18 cellular contexts compared by ENCODE assay signal in the genomic region with DNA sequence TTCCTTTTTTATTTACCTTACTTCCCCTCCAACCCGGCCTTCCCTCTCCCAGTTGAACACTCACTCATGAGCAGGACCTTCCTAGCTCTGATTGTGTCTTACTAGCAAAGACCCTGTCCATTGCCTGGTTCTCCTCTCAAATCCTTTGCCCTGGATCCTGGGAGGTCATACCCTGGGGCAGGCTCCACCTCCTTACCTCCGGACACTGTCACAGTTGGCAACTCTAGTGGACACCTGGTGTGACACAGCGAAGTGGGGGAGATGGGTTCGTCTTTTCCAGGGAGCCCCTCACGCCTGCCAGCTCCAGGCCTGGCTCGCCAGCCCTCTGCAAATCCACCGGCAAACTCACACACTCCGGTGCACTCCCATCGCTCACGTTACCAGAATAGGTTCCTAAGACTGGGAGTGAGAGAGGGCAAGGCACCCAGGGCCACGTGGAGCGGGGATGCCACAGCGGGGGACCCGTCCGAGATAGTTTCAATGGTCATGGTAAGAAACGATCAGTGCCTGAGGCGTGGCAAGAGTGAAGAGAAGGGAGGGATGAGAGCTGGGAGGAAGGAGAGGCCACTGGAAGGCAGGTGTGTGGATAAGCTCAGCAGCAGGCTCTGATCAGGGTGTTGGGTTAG. TPM values are rescaled to one million over a fixed set of nuclear protein-coding genes. Genes with fewer than 3 reads are reported as not detected.
A peak's percentile ranks its signal among the peaks of the same experiment; 100 is the strongest.
DNase-seq lines count a peak whose midpoint lies in the region; ATAC-seq and TF ChIP-seq lines count a peak whose summit lies in the region.
"Had no signal": no experiment of that assay in that cellular context is flagged by ENCODE, and none has a peak within 500 bp of the region (broad histone marks: within the 10 kb centered on the region; RNA-seq: fewer than 3 reads in every experiment).

No MANE protein-coding gene starts in this region.

- POLR2A ChIA-PET in activated naive CD8-positive, alpha-beta T cell treated with anti-CD3 and anti-CD28 coated beads, Interleukin-2, amount 10 ng/mL, durations not matched to agents 7 days and 5 days (lab: Charles Lee) = interaction anchor here (0.6 kb wide), 1 partner anchor 20 kb away, joined by 3 read pairs; no protein-coding TSS in a partner anchor

- H3K27me3 Mint-ChIP-seq in activated CD4-positive, alpha-beta T cell treated with anti-CD3 and anti-CD28 coated beads, Interleukin-2, amount 10 ng/mL, durations not matched to agents 24 days and 14 days = peaks cover 9% of the 10 kb centered on the region
- peaks cover 11% of the 10 kb centered on the region for H3K27me3 Mint-ChIP-seq in activated naive CD8-positive, alpha-beta T cell treated with anti-CD3 and anti-CD28 coated beads, Interleukin-2, amount 10 ng/mL, durations not matched to agents 7 days and 5 days
- peaks cover 62% of the 10 kb centered on the region for H3K27me3 Mint-ChIP-seq in stimulated activated memory B cell treated with anti-CD40 and anti-IgM and Interleukin-4, amounts not matched to agents 10 μg/mL and 1 μg/mL and 100 μg/mL, for 72 hours

- H3K4me3 Mint-ChIP-seq in activated CD4-positive, alpha-beta T cell treated with anti-CD3 and anti-CD28 coated beads, Interleukin-2, amount 10 ng/mL, durations not matched to agents 24 days and 14 days = peak overlapping the region; percentile 35
- peak overlapping the region; percentile 20 for H3K4me3 Mint-ChIP-seq in activated naive CD8-positive, alpha-beta T cell treated with anti-CD3 and anti-CD28 coated beads, Interleukin-2, amount 10 ng/mL, durations not matched to agents 7 days and 5 days
- peak overlapping the region; percentile 3 for H3K4me3 Mint-ChIP-seq in stimulated activated memory B cell treated with anti-CD40 and anti-IgM and Interleukin-4, amounts not matched to agents 10 μg/mL and 1 μg/mL and 100 μg/mL, for 72 hours

- peaks cover 10 to 19% (median 17%) of the 10 kb centered on the region in 4 donors for H3K4me1 ChIP-seq in stomach

- no peaks in the 10 kb centered on the region for H3K27me3 ChIP-seq in layer of hippocampus (ENCODE audit: control insufficient read depth, insufficient read depth, low read length)
- H3K27me3 ChIP-seq in stomach = peaks cover 0 to 6% (median 0%) of the 10 kb centered on the region in 3 donors
- H3K27me3 ChIP-seq: tibial nerve had no signal

- H3K27ac ChIP-seq in layer of hippocampus (ENCODE audit: low read depth, low read length) (peak overlapping the region; percentile 64), stomach (peak overlapping the region in 1 of 5 donors; percentile 78)

- H3K9me3 Mint-ChIP-seq in activated CD4-positive, alpha-beta T cell treated with anti-CD3 and anti-CD28 coated beads, Interleukin-2, amount 10 ng/mL, durations not matched to agents 24 days and 14 days = no peaks in the 10 kb centered on the region
- H3K9me3 Mint-ChIP-seq in activated naive CD8-positive, alpha-beta T cell treated with anti-CD3 and anti-CD28 coated beads, Interleukin-2, amount 10 ng/mL, durations not matched to agents 7 days and 5 days = no peaks in the 10 kb centered on the region
- H3K9me3 Mint-ChIP-seq in stimulated activated memory B cell treated with anti-CD40 and anti-IgM and Interleukin-4, amounts not matched to agents 10 μg/mL and 1 μg/mL and 100 μg/mL, for 72 hours = no peaks in the 10 kb centered on the region

- TF ChIP-seq POLR2A in stomach (IDR thresholded peaks at IDR 0.05) = no peak

- H3K9me3 ChIP-seq in stomach = no peaks in the 10 kb centered on the region
- H3K9me3 ChIP-seq: tibial nerve had no signal

- peak overlapping the region; percentile 4 for H3K27ac Mint-ChIP-seq in activated CD4-positive, alpha-beta T cell treated with anti-CD3 and anti-CD28 coated beads, Interleukin-2, amount 10 ng/mL, durations not matched to agents 24 days and 14 days
- H3K27ac Mint-ChIP-seq in activated naive CD8-positive, alpha-beta T cell treated with anti-CD3 and anti-CD28 coated beads, Interleukin-2, amount 10 ng/mL, durations not matched to agents 7 days and 5 days = no peak overlapping the region
- H3K27ac Mint-ChIP-seq in stimulated activated memory B cell treated with anti-CD40 and anti-IgM and Interleukin-4, amounts not matched to agents 10 μg/mL and 1 μg/mL and 100 μg/mL, for 72 hours = no peak overlapping the region

- no peak overlapping the region for H3K4me3 ChIP-seq in stomach

- no peaks in the 10 kb centered on the region for H3K36me3 ChIP-seq in stomach
- H3K36me3 ChIP-seq: tibial nerve had no signal

- 90 to 93% (median 93%) methylated on average over 17 of the region's 17 CpGs for WGBS in stomach, 5 donors

- ATAC-seq in activated naive CD8-positive, alpha-beta T cell treated with anti-CD3 and anti-CD28 coated beads, Interleukin-2, amount 10 ng/mL, durations not matched to agents 7 days and 5 days (ENCODE audit: low read depth) = no peak
- no peak for ATAC-seq in stimulated activated memory B cell treated with anti-CD40 and anti-IgM and Interleukin-4, amounts not matched to agents 10 μg/mL and 1 μg/mL and 100 μg/mL, for 72 hours
- ATAC-seq in HG03159 (IDR thresholded peaks at IDR 0.05; ENCODE audit: unreplicated experiment) = no peak

- TF ChIP-seq CTCF in stomach (IDR thresholded peaks at IDR 0.05) = no peak

- DNase-seq in activated CD4-positive, alpha-beta T cell treated with anti-CD3 and anti-CD28 coated beads, Interleukin-2, amount 10 ng/mL, durations not matched to agents 24 days and 14 days = no peak
- DNase-seq in activated CD4-positive, alpha-beta T cell treated with anti-CD3 and anti-CD28 coated beads, Interleukin-2, amount 50 U/mL, for 4 hours = no peak
- DNase-seq in activated naive CD8-positive, alpha-beta T cell treated with anti-CD3 and anti-CD28 coated beads, Interleukin-2, amount 10 ng/mL, durations not matched to agents 7 days and 5 days = no peak
- no peak for DNase-seq in NCI-H187 treated with DMSO at 0.1 percent for 48 hours (lab: John Stamatoyannopoulos, UW)
- no peak for DNase-seq in stomach
- DNase-seq: activated T-cell treated with anti-CD3 and anti-CD28 coated beads, Interleukin-2, amount 50 U/mL, for 1 hour; central memory CD4-positive, alpha-beta T cell; DMS53; effector memory CD4-positive, alpha-beta T cell; mammary epithelial cell; NCI-H226; stimulated activated CD8-positive, alpha-beta memory T cell treated with anti-CD3 and anti-CD28 coated beads, Interleukin-4, amount 100 ng/mL, for 48 hours had no signal

- TF ChIP-seq EP300 in stomach (IDR thresholded peaks at IDR 0.05) = no peak

- H3K36me3 Mint-ChIP-seq in activated CD4-positive, alpha-beta T cell treated with anti-CD3 and anti-CD28 coated beads, Interleukin-2, amount 10 ng/mL, durations not matched to agents 24 days and 14 days (ENCODE audit: low read depth) = no peaks in the 10 kb centered on the region
- H3K36me3 Mint-ChIP-seq in activated naive CD8-positive, alpha-beta T cell treated with anti-CD3 and anti-CD28 coated beads, Interleukin-2, amount 10 ng/mL, durations not matched to agents 7 days and 5 days = no peaks in the 10 kb centered on the region
- no peaks in the 10 kb centered on the region for H3K36me3 Mint-ChIP-seq in stimulated activated memory B cell treated with anti-CD40 and anti-IgM and Interleukin-4, amounts not matched to agents 10 μg/mL and 1 μg/mL and 100 μg/mL, for 72 hours

- intact Hi-C loops in activated CD4-positive, alpha-beta T cell treated with anti-CD3 and anti-CD28 coated beads, Interleukin-2, amount 10 ng/mL, durations not matched to agents 24 days and 14 days (cut with micrococcal nuclease) = no loop called here
- intact Hi-C loops in stomach (cut with DNase I; ENCODE audit: low total_unique reads) = no loop called here

- H3K4me1 Mint-ChIP-seq in activated CD4-positive, alpha-beta T cell treated with anti-CD3 and anti-CD28 coated beads, Interleukin-2, amount 10 ng/mL, durations not matched to agents 24 days and 14 days = peaks cover 11% of the 10 kb centered on the region
- peaks cover 22% of the 10 kb centered on the region for H3K4me1 Mint-ChIP-seq in activated naive CD8-positive, alpha-beta T cell treated with anti-CD3 and anti-CD28 coated beads, Interleukin-2, amount 10 ng/mL, durations not matched to agents 7 days and 5 days
- peaks cover 15% of the 10 kb centered on the region for H3K4me1 Mint-ChIP-seq in stimulated activated memory B cell treated with anti-CD40 and anti-IgM and Interleukin-4, amounts not matched to agents 10 μg/mL and 1 μg/mL and 100 μg/mL, for 72 hours

RNA-seq across cellular contexts. Expression of gene TMEM72, which starts 30.9 kb away (rescaled TPM):
- not detected in 2 replicates for total RNA-seq in activated CD4-positive, alpha-beta T cell treated with anti-CD3 and anti-CD28 coated beads, Interleukin-2, amount 10 ng/mL, durations not matched to agents 24 days and 14 days
- total RNA-seq in activated naive CD8-positive, alpha-beta T cell treated with anti-CD3 and anti-CD28 coated beads, Interleukin-2, amount 10 ng/mL, durations not matched to agents 7 days and 5 days = not detected
- total RNA-seq in stomach = 10 to 100 TPM in 1 of 5 donors, 1 to 10 TPM in 1, not detected in 3; 1.3 to 30.4 TPM
- polyA plus RNA-seq in stomach = under 1 TPM in 1 of 3 donors, not detected in 2; 0.13 TPM
- total RNA-seq: A172, mammary epithelial cell had no signal
- polyA plus RNA-seq: keratinocyte, mammary epithelial cell had no signal
